In genomic region chr12:120067901-120068300, GRCh38 we compare ENCODE assay signal across 22 cellular contexts.
"Had no signal": no experiment of that assay in that cellular context is flagged by ENCODE, and none has a peak within 500 bp of the region (broad histone marks: within the 10 kb centered on the region; RNA-seq: fewer than 3 reads in every experiment).

No MANE protein-coding gene starts in this region.

- DNase-seq: activated CD4-positive, alpha-beta memory T cell treated with anti-CD3 and anti-CD28 coated beads, Interleukin-2, amount 10 ng/mL, durations not matched to agents 7 days and 5 days; activated CD4-positive, alpha-beta T cell treated with anti-CD3 and anti-CD28 coated beads for 1 hour; activated gamma-delta T cell treated with Interleukin-2 at 50 U/mL for 16 hours; adrenal gland; brain microvascular endothelial cell; colonic mucosa; effector memory CD8-positive, alpha-beta T cell; foreskin melanocyte; left lung; naive thymus-derived CD8-positive, alpha-beta T cell; right lobe of liver; stimulated activated CD4-positive, alpha-beta T cell treated with anti-CD3 and anti-CD28 coated beads, Interleukin-1b, Interleukin-23, amount 100 ng/mL, for 48 hours; T-helper 1 cell; T-helper 9 cell; transverse colon had no signal

- H3K9me3 ChIP-seq: adrenal gland, ascending aorta, colonic mucosa, left lung, right lobe of liver, transverse colon had no signal

- ATAC-seq: effector memory CD8-positive, alpha-beta T cell; esophagus mucosa; naive thymus-derived CD8-positive, alpha-beta T cell; right lobe of liver; stimulated activated memory B cell treated with anti-CD40 and anti-IgM and Interleukin-4, amounts not matched to agents 10 μg/mL and 1 μg/mL and 100 μg/mL, for 72 hours had no signal

- H3K27ac Mint-ChIP-seq: activated CD4-positive, alpha-beta memory T cell treated with anti-CD3 and anti-CD28 coated beads, Interleukin-2, amount 10 ng/mL, durations not matched to agents 7 days and 5 days; neural progenitor cell; stimulated activated memory B cell treated with anti-CD40 and anti-IgM and Interleukin-4, amounts not matched to agents 10 μg/mL and 1 μg/mL and 100 μg/mL, for 72 hours had no signal

- H3K27ac ChIP-seq: adrenal gland, ascending aorta, brain microvascular endothelial cell, colonic mucosa, dorsolateral prefrontal cortex, left lung, neural progenitor cell, transverse colon had no signal

- H3K4me3 ChIP-seq: adrenal gland, ascending aorta, colonic mucosa, dorsolateral prefrontal cortex, left lung, neural progenitor cell, right lobe of liver, skin epidermis, transverse colon had no signal

- H3K4me3 Mint-ChIP-seq: activated CD4-positive, alpha-beta memory T cell treated with anti-CD3 and anti-CD28 coated beads, Interleukin-2, amount 10 ng/mL, durations not matched to agents 7 days and 5 days; activated naive CD8-positive, alpha-beta T cell; effector memory CD8-positive, alpha-beta T cell; naive thymus-derived CD8-positive, alpha-beta T cell; neural progenitor cell; stimulated activated memory B cell treated with anti-CD40 and anti-IgM and Interleukin-4, amounts not matched to agents 10 μg/mL and 1 μg/mL and 100 μg/mL, for 72 hours had no signal

- H3K9me3 Mint-ChIP-seq: activated CD4-positive, alpha-beta memory T cell treated with anti-CD3 and anti-CD28 coated beads, Interleukin-2, amount 10 ng/mL, durations not matched to agents 7 days and 5 days; effector memory CD8-positive, alpha-beta T cell; naive thymus-derived CD8-positive, alpha-beta T cell; neural progenitor cell; stimulated activated memory B cell treated with anti-CD40 and anti-IgM and Interleukin-4, amounts not matched to agents 10 μg/mL and 1 μg/mL and 100 μg/mL, for 72 hours had no signal

- H3K36me3 ChIP-seq: adrenal gland, ascending aorta, brain microvascular endothelial cell, colonic mucosa, left lung, neural progenitor cell, right lobe of liver, transverse colon had no signal

- H3K27me3 Mint-ChIP-seq: activated CD4-positive, alpha-beta memory T cell treated with anti-CD3 and anti-CD28 coated beads, Interleukin-2, amount 10 ng/mL, durations not matched to agents 7 days and 5 days; activated naive CD8-positive, alpha-beta T cell; effector memory CD8-positive, alpha-beta T cell; naive thymus-derived CD8-positive, alpha-beta T cell; stimulated activated memory B cell treated with anti-CD40 and anti-IgM and Interleukin-4, amounts not matched to agents 10 μg/mL and 1 μg/mL and 100 μg/mL, for 72 hours had no signal

- H3K27me3 ChIP-seq: adrenal gland, ascending aorta, colonic mucosa, dorsolateral prefrontal cortex, left lung, neural progenitor cell, right lobe of liver, transverse colon had no signal

- H3K4me1 ChIP-seq: adrenal gland, ascending aorta, colonic mucosa, left lung, transverse colon had no signal

- H3K4me1 Mint-ChIP-seq: activated CD4-positive, alpha-beta memory T cell treated with anti-CD3 and anti-CD28 coated beads, Interleukin-2, amount 10 ng/mL, durations not matched to agents 7 days and 5 days; naive thymus-derived CD8-positive, alpha-beta T cell; stimulated activated memory B cell treated with anti-CD40 and anti-IgM and Interleukin-4, amounts not matched to agents 10 μg/mL and 1 μg/mL and 100 μg/mL, for 72 hours had no signal
